ENCODE assay signal across 28 cellular contexts in genomic region chr3:177005718-177006405, GRCh38.
"Had no signal": no experiment of that assay in that cellular context is flagged by ENCODE, and none has a peak within 500 bp of the region (broad histone marks: within the 10 kb centered on the region; RNA-seq: fewer than 3 reads in every experiment).

No MANE protein-coding gene starts in this region.

- H3K4me1 ChIP-seq: body of pancreas, esophagus muscularis mucosa, gastrocnemius medialis, testis, vagina had no signal

- H3K27ac ChIP-seq: body of pancreas, esophagus muscularis mucosa, gastrocnemius medialis, testis, vagina had no signal

- H3K27ac Mint-ChIP-seq: activated naive CD4-positive, alpha-beta T cell treated with anti-CD3 and anti-CD28 coated beads for 36 hours; activated T-helper 2 cell treated with anti-CD3 and anti-CD28 coated beads, Interferon-gamma antibody, Interleukin-2, Interleukin-4, amounts not matched to agents 10 μg/mL and 5 μg/mL and 100 μg/mL, durations not matched to agents 14 hours and 24 hours and 36 hours; natural killer cell; progenitor cell of endocrine pancreas had no signal

- H3K27me3 Mint-ChIP-seq: progenitor cell of endocrine pancreas had no signal

- ATAC-seq: activated T-cell treated with anti-CD3 and anti-CD28 coated beads, Interleukin-2, amount 50 U/mL, for 4 hours; body of pancreas; gastrocnemius medialis; left ventricle myocardium superior; natural killer cell had no signal

- DNase-seq: activated CD4-positive, alpha-beta T cell treated with anti-CD3 and anti-CD28 coated beads for 4 hours; activated CD4-positive, alpha-beta T cell treated with anti-CD3 and anti-CD28 coated beads, Interleukin-2, amount 50 U/mL, for 48 hours; activated CD4-positive, CD25-positive, alpha-beta regulatory T cell; activated CD8-positive, alpha-beta memory T cell treated with anti-CD3 and anti-CD28 coated beads, Interleukin-2, amount 50 U/mL, for 48 hours; activated naive CD4-positive, alpha-beta T cell treated with anti-CD3 and anti-CD28 coated beads for 36 hours; activated T-cell treated with anti-CD3 and anti-CD28 coated beads, Interleukin-2, amount 50 U/mL, for 4 hours; anterior cingulate cortex; body of pancreas; dermis blood vessel endothelial cell; effector CD8-positive, alpha-beta T cell; gastrocnemius medialis; hippocampal formation; left ventricle myocardium superior; mammary epithelial cell; midbrain; natural killer cell; retina; stimulated activated CD4-positive, alpha-beta T cell treated with anti-CD3 and anti-CD28 coated beads, Interleukin-2, amount 100 ng/mL, for 48 hours; stimulated activated CD8-positive, alpha-beta memory T cell treated with anti-CD3 and anti-CD28 coated beads, Interleukin-4, amount 100 ng/mL, for 48 hours; stimulated activated naive CD4-positive, alpha-beta T cell; testis; trophoblast cell had no signal

- H3K4me3 ChIP-seq: body of pancreas, esophagus muscularis mucosa, gastrocnemius medialis, testis, vagina had no signal

- H3K36me3 ChIP-seq: esophagus muscularis mucosa, gastrocnemius medialis, vagina had no signal

- H3K27me3 ChIP-seq: body of pancreas, esophagus muscularis mucosa, gastrocnemius medialis, testis, vagina had no signal

- H3K9me3 ChIP-seq: gastrocnemius medialis had no signal

- H3K4me3 Mint-ChIP-seq: activated naive CD4-positive, alpha-beta T cell treated with anti-CD3 and anti-CD28 coated beads for 36 hours; activated T-cell treated with anti-CD3 and anti-CD28 coated beads, Interleukin-2, amount 50 U/mL, for 4 hours; natural killer cell had no signal

- FAIRE-seq: endothelial cell of umbilical vein, islet of Langerhans had no signal
